In genomic region chr10:126889421-126889820, GRCh38 we compare ENCODE assay signal across 22 cellular contexts.
"Had no signal": no experiment of that assay in that cellular context is flagged by ENCODE, and none has a peak within 500 bp of the region (broad histone marks: within the 10 kb centered on the region; RNA-seq: fewer than 3 reads in every experiment).

No MANE protein-coding gene starts in this region.

- H3K27me3 ChIP-seq: dorsolateral prefrontal cortex, esophagus muscularis mucosa, foreskin keratinocyte, heart left ventricle, hepatocyte, left lung had no signal

- H3K4me2 ChIP-seq: hepatocyte had no signal

- H3K36me3 ChIP-seq: esophagus muscularis mucosa, gastroesophageal sphincter, heart left ventricle, left lung, lower lobe of right lung had no signal

- H3K79me2 ChIP-seq: hepatocyte had no signal

- H3K9me3 ChIP-seq: esophagus muscularis mucosa, gastroesophageal sphincter, heart left ventricle, left lung, lower lobe of right lung, mucosa of descending colon had no signal

- H2AFZ ChIP-seq: hepatocyte had no signal

- H3K27ac ChIP-seq: coronary artery, dorsolateral prefrontal cortex, esophagus muscularis mucosa, foreskin keratinocyte, gastroesophageal sphincter, heart left ventricle, hepatocyte, left lung, lower lobe of right lung had no signal

- ATAC-seq: gastroesophageal sphincter, heart left ventricle, left cardiac atrium, left lung, left ventricle myocardium superior, lower lobe of right lung, mucosa of descending colon had no signal

- H3K4me3 ChIP-seq: coronary artery, dorsolateral prefrontal cortex, esophagus muscularis mucosa, gastroesophageal sphincter, heart left ventricle, hepatocyte, left lung, lower lobe of right lung, mucosa of descending colon had no signal

- DNase-seq: dermis blood vessel endothelial cell; effector CD4-positive, alpha-beta T cell; effector memory CD4-positive, alpha-beta T cell; foreskin keratinocyte; heart left ventricle; hypothalamus; immature natural killer cell; islet precursor cell; left cardiac atrium; left lung; left ventricle myocardium superior; lower lobe of right lung; mesenchymal stem cell; mucosa of descending colon had no signal

- FAIRE-seq: colon, endothelial cell of umbilical vein, frontal cortex had no signal

- H3K4me1 ChIP-seq: esophagus muscularis mucosa, gastroesophageal sphincter, left lung, lower lobe of right lung had no signal
